In the genomic region with DNA sequence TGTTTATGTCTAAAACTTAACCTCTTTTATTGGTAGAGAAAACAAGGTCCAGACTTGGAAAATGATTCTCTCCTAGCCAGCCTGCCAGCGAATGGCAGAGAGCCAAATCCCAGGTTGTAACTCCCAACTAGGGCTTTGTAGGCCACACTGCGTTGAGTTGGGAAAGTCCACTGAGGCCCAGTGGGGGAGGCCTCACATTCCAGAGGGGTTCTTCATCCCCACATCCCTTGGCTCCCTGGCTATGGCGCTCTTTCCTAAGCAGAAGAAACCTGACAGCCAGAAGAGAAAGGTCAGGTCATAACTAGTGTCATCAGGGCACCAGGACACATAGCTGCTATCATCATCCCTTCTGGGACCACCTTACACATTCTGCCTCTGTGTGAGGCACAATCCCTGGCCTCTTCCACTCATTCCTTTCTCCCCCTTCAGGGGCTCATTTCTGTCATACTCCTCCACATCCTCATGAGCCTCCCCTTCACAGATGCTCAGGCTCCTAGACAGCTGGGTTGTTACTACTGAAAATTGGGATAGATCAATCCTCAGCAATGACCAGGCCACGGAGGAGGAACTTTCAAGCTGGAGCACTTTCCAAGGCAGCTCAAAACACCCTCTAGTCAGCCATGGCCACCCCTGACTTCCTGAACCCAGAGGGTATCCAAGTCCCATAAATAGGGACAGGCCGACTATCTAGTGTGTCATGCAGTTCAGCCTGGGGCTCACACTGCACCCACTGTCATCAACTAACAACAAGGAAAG, we compare ENCODE assay signal across 11 cellular contexts. TPM values are rescaled to one million over a fixed set of nuclear protein-coding genes. Genes with fewer than 3 reads are reported as not detected.
DNase-seq lines count a peak whose midpoint lies in the region; ATAC-seq and TF ChIP-seq lines count a peak whose summit lies in the region.
"Had no signal": no experiment of that assay in that cellular context is flagged by ENCODE, and none has a peak within 500 bp of the region (broad histone marks: within the 10 kb centered on the region; RNA-seq: fewer than 3 reads in every experiment).

No MANE protein-coding gene starts in this region.

- H3K9ac ChIP-seq in endodermal cell (ENCODE audit: extremely low read depth, low read length, poor library complexity, severe bottlenecking) (no peak overlapping the region), mesendoderm (ENCODE audit: low read length) (no peak overlapping the region)

- no peak for TF ChIP-seq POLR2A in heart left ventricle (IDR thresholded peaks at IDR 0.05)

- H2BK15ac ChIP-seq in mesendoderm (replicated peaks; ENCODE audit: low read depth): no peak overlapping the region

- H3K4me1 ChIP-seq in heart left ventricle (peaks cover 0 to 63% (median 28%) of the 10 kb centered on the region in 12 donors), endodermal cell (ENCODE audit: control insufficient read depth, insufficient read depth, low read length) (no peaks in the 10 kb centered on the region), mesendoderm (ENCODE audit: control insufficient read depth, low read depth, low read length) (no peaks in the 10 kb centered on the region)

- no peak for DNase-seq in heart left ventricle
- no peak for DNase-seq in cardiac septum (ENCODE audit: low spot score)
- no peak for DNase-seq in endodermal cell
- DNase-seq in mesendoderm: no peak
- no peak for DNase-seq in T-helper 1 cell
- no peak for DNase-seq in effector CD8-positive, alpha-beta T cell (lab: John Stamatoyannopoulos, UW)
- no peak for DNase-seq in NCI-H2227 treated with DMSO at 0.1 percent for 48 hours (lab: John Stamatoyannopoulos, UW)
- DNase-seq: activated T-cell treated with anti-CD3 and anti-CD28 coated beads for 4 hours; effector memory CD4-positive, alpha-beta T cell; naive B cell had no signal

- intact Hi-C loops in heart left ventricle (cut with DNase I) (no loop called here), cardiac septum (cut with DNase I) (no loop called here)

- H3K23ac ChIP-seq in mesendoderm (ENCODE audit: low read length): no peak overlapping the region

- H3K4me2 ChIP-seq in mesendoderm (ENCODE audit: low read length): no peak overlapping the region

- no peak overlapping the region for H2BK120ac ChIP-seq in mesendoderm (ENCODE audit: low read depth, low read length)

- TF ChIP-seq CTCF in heart left ventricle (IDR thresholded peaks at IDR 0.05) (no peak), endodermal cell (conservative IDR thresholded peaks at IDR 0.05) (no peak)

- no peak overlapping the region for H3K4ac ChIP-seq in mesendoderm (ENCODE audit: low read depth, low read length)

- ATAC-seq in heart left ventricle (peak in 3 of 4 donors; percentile 31 to 37 (median 35)), HG03135 (IDR thresholded peaks at IDR 0.05; ENCODE audit: unreplicated experiment) (no peak)

- H3K27me3 Mint-ChIP-seq in endodermal cell (ENCODE audit: insufficient read depth): no peaks in the 10 kb centered on the region
- H3K27me3 Mint-ChIP-seq: naive B cell had no signal

- no peaks in the 10 kb centered on the region for H3K79me1 ChIP-seq in mesendoderm (ENCODE audit: low read length)

- no peak overlapping the region for H3K4me3 Mint-ChIP-seq in endodermal cell
- H3K4me3 Mint-ChIP-seq: naive B cell had no signal

- peaks cover 0 to 42% (median 28%) of the 10 kb centered on the region in 9 donors for H3K36me3 ChIP-seq in heart left ventricle
- peaks cover 24% of the 10 kb centered on the region for H3K36me3 ChIP-seq in endodermal cell (ENCODE audit: control insufficient read depth, insufficient read depth, low read length)
- peaks cover 3% of the 10 kb centered on the region for H3K36me3 ChIP-seq in mesendoderm (ENCODE audit: control insufficient read depth, insufficient read depth, low read length)

- 60 to 71% (median 67%) methylated on average over 5 of the region's 5 CpGs for WGBS in heart left ventricle, 4 donors
- 93 to 98% methylated on average over 5 of the region's 5 CpGs for WGBS in endodermal cell (ENCODE audit: insufficient coverage in 1 of 2, insufficient read length in 1 of 2), 2 experiments
- no CpG with 5 or more reads among the region's 5 CpGs for WGBS in mesendoderm (ENCODE audit: extremely low coverage, insufficient coverage, low lambda C conversion rate)

- H3K9me3 Mint-ChIP-seq in endodermal cell: no peaks in the 10 kb centered on the region
- H3K9me3 Mint-ChIP-seq: naive B cell had no signal

- peak overlapping the region; percentile 46 for H3K56ac ChIP-seq in mesendoderm (ENCODE audit: low read length)

- H4K5ac ChIP-seq in mesendoderm (ENCODE audit: low read length): no peak overlapping the region

- H3K9me3 ChIP-seq in heart left ventricle: no peaks in the 10 kb centered on the region
- no peaks in the 10 kb centered on the region for H3K9me3 ChIP-seq in endodermal cell (ENCODE audit: control insufficient read depth, low read length)

- H3K4me1 Mint-ChIP-seq in endodermal cell: peaks cover 26% of the 10 kb centered on the region
- H3K4me1 Mint-ChIP-seq: naive B cell had no signal

- no peak overlapping the region for H4K8ac ChIP-seq in mesendoderm (ENCODE audit: low read depth, low read length)

- H3K79me2 ChIP-seq in mesendoderm (ENCODE audit: control insufficient read depth, insufficient read depth, low read length): no peaks in the 10 kb centered on the region

- H3K27ac Mint-ChIP-seq in endodermal cell: peak overlapping the region; percentile 11
- H3K27ac Mint-ChIP-seq: naive B cell had no signal

- H3K18ac ChIP-seq in mesendoderm (ENCODE audit: low read length): no peak overlapping the region

- peaks cover 20% of the 10 kb centered on the region for H3K36me3 Mint-ChIP-seq in endodermal cell (ENCODE audit: low read depth)

- no peak overlapping the region for H3K4me3 ChIP-seq in heart left ventricle
- no peak overlapping the region for H3K4me3 ChIP-seq in endodermal cell (ENCODE audit: low read length)
- no peak overlapping the region for H3K4me3 ChIP-seq in mesendoderm (ENCODE audit: low read length)

- peak overlapping the region in 9 of 12 donors; percentile 1 to 78 (median 47) for H3K27ac ChIP-seq in heart left ventricle
- no peak overlapping the region for H3K27ac ChIP-seq in endodermal cell (ENCODE audit: low read depth, low read length)
- no peak overlapping the region for H3K27ac ChIP-seq in mesendoderm (ENCODE audit: low read depth, low read length)

- H2BK5ac ChIP-seq in mesendoderm (ENCODE audit: low read length): no peak overlapping the region

- no peak overlapping the region for H2AK5ac ChIP-seq in mesendoderm (ENCODE audit: low read length)

- H3K27me3 ChIP-seq in heart left ventricle: no peaks in the 10 kb centered on the region
- H3K27me3 ChIP-seq in endodermal cell (ENCODE audit: control insufficient read depth, insufficient read depth, low read length, poor library complexity, severe bottlenecking): no peaks in the 10 kb centered on the region
- no peaks in the 10 kb centered on the region for H3K27me3 ChIP-seq in mesendoderm (ENCODE audit: insufficient read depth, low read length, poor library complexity)

RNA-seq across cellular contexts. Expression of a gene that starts 48.6 kb away (rescaled TPM):
- total RNA-seq in heart left ventricle (not detected), cardiac septum (not detected), endodermal cell (not detected)
- polyA plus RNA-seq in heart left ventricle: under 1 TPM in 1 of 2 donors, not detected in 1; 0.04 TPM
- 1.1 TPM for polyA plus RNA-seq in endodermal cell (2013, experiment 1 of 2)
- polyA plus RNA-seq in endodermal cell (2013, experiment 2 of 2): 0.21 TPM
- polyA plus RNA-seq in mesendoderm (2013, experiment 1 of 2): 0.08 TPM
- polyA plus RNA-seq in mesendoderm (2013, experiment 2 of 2): 0.06 TPM

Comparison
In these comparisons a context has a peak if more than half of its experiments do, and no peak if none do; other contexts are left out.
1. H3K27ac ChIP-seq: peak in heart left ventricle (9 of 12); none in endodermal cell (single experiment) and mesendoderm (single experiment).